In the genomic region with DNA sequence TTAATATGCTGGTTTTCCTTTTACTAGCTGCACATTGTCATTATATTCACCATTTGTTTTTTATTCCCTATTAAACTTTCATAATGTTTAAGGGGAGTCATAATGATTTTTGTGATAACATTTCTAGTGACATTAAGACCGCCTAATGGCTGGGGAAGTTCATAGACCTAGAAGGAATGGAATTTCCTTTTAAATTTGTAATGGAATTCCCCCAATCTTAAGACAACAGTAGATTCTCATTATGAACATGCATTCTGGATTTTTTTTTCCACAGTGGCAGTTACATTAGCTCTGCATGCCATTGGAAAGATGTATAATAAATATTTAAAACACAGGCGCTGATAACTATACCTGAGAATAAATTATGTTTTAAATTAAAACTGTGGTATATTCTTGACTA, we compare ENCODE assay signal across 1 cellular context.
TF ChIP-seq lines count a peak whose summit lies in the region.

No MANE protein-coding gene starts in this region.

TF ChIP-seq in IMR-90, 13 proteins besides CTCF, POLR2A, EP300 and RAD21 (continued from another document):
- no peak for TF ChIP-seq USF2 (IDR thresholded peaks at IDR 0.05; ENCODE audit: low read depth, low read length)
